ENCODE assay signal across 11 cellular contexts in the genomic region with DNA sequence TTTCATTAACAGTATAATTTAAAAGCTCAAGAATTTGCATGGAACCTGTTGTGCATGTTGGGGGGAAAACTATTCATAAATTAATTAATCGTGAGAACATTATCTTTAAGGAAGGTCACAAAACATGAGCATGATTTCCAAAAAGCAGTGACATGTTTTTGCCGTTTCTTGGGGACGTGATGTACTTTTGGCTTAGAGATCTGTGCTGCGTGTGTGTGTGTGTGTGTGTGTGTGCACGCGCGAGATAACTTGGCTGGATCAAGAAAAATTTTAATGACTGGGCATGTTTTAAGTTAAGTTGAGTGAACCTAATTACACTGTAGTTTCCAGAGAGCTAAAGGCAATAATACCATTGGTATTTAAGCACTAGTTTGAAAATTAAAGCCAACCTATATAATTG. TPM values are rescaled to one million over a fixed set of nuclear protein-coding genes. Genes with fewer than 3 reads are reported as not detected.
A peak's percentile ranks its signal among the peaks of the same experiment; 100 is the strongest.
DNase-seq lines count a peak whose midpoint lies in the region; ATAC-seq, FAIRE-seq and TF ChIP-seq lines count a peak whose summit lies in the region.
"Had no signal": no experiment of that assay in that cellular context is flagged by ENCODE, and none has a peak within 500 bp of the region (broad histone marks: within the 10 kb centered on the region; RNA-seq: fewer than 3 reads in every experiment).

No MANE protein-coding gene starts in this region.

- H3K4me1 ChIP-seq in left lung (peaks cover 42 to 70% of the 10 kb centered on the region in 2 donors), small intestine (ENCODE audit: control insufficient read depth in 2 of 2, insufficient read depth in 1 of 2, low read depth in 1 of 2, low read length in 1 of 2) (peaks cover 4 to 10% of the 10 kb centered on the region in 2 donors)

- ATAC-seq in left lung, result peak; percentile 17

- no peak for TF ChIP-seq CTCF in choroid plexus epithelial cell (conservative IDR thresholded peaks at IDR 0.05; ENCODE audit: low read depth, low read length)
- TF ChIP-seq CTCF in left lung (IDR thresholded peaks at IDR 0.05), result no peak

- WGBS in small intestine, 3 donors, result 19 to 41% (median 32%) methylated on average over 7 of the region's 7 CpGs

- intact Hi-C loops in left lung (cut with DNase I), result no loop called here

- H3K9me3 ChIP-seq in left lung (no peaks in the 10 kb centered on the region), small intestine (ENCODE audit: control insufficient read depth, low read depth) (no peaks in the 10 kb centered on the region)

- H3K4me3 ChIP-seq in choroid plexus epithelial cell (ENCODE audit: low read depth, low read length) (no peak overlapping the region), left lung (peak overlapping the region in 1 of 2 donors; percentile 8), small intestine (ENCODE audit: low read depth in 1 of 2, low read length in 2 of 2) (no peak overlapping the region)

- no peaks in the 10 kb centered on the region for H3K36me3 ChIP-seq in left lung
- no peaks in the 10 kb centered on the region for H3K36me3 ChIP-seq in small intestine (ENCODE audit: control insufficient read depth in 2 of 2, insufficient read depth in 2 of 2, low read length in 2 of 2)

- DNase-seq in HCEC 1CT (peak; percentile 26), choroid plexus epithelial cell (ENCODE audit: low read depth) (peak; percentile 65), left lung (no peak), small intestine (peak; percentile 19), KG1 (lab: John Stamatoyannopoulos, UW) (no peak), dedifferentiated amniotic fluid mesenchymal stem cell (ENCODE audit: extremely low spot score) (no peak), ureter (ENCODE audit: low spot score) (no peak)
- DNase-seq in NK-92 treated with Interleukin-12 subunit alpha and Interleukin-12 subunit beta, amount 100 ng/mL, for 24 hours (lab: John Stamatoyannopoulos, UW), result no peak
- DNase-seq: activated CD4-positive, CD25-positive, alpha-beta regulatory T cell treated with anti-CD3 and anti-CD28 coated beads, Interleukin-2, amount 50 U/mL, for 72 hours; CD4-positive, alpha-beta T cell; H9 had no signal

- H3K27me3 ChIP-seq in left lung (no peaks in the 10 kb centered on the region), small intestine (ENCODE audit: control insufficient read depth in 2 of 2, insufficient read depth in 2 of 2, low read length in 2 of 2) (no peaks in the 10 kb centered on the region)

- H3K27ac ChIP-seq in left lung, result peak overlapping the region; percentile 39 to 42
- H3K27ac ChIP-seq in small intestine (ENCODE audit: low read depth in 1 of 2, low read length in 1 of 2), result no peak overlapping the region

- no peak for FAIRE-seq in small intestine (lab: Jason Lieb, UNC)

RNA-seq across cellular contexts. Expression of gene ZBTB16, which starts 51.4 kb away (rescaled TPM):
- total RNA-seq in left lung, result 10 to 100 TPM; 52.5 to 55.6 TPM
- polyA plus RNA-seq in small intestine, result 10 to 100 TPM in 2 of 3 donors, 1 to 10 TPM in 1; 7.8 to 32.4 (median 27.1) TPM
- 166 TPM for total RNA-seq in ureter
- total RNA-seq: H9 had no signal

Comparison
In these comparisons a context has a peak if more than half of its experiments do, and no peak if none do; other contexts are left out.
1. DNase-seq: peak in HCEC 1CT (single experiment), choroid plexus epithelial cell (single experiment) and small intestine (single experiment); none in left lung (0 of 2), KG1 (single experiment), dedifferentiated amniotic fluid mesenchymal stem cell (single experiment), NK-92 treated with Interleukin-12 subunit alpha and Interleukin-12 subunit beta, amount 100 ng/mL, for 24 hours (single experiment) and ureter (single experiment).
2. H3K27ac ChIP-seq: peak in left lung (2 of 2); none in small intestine (0 of 2).